In the genomic region with DNA sequence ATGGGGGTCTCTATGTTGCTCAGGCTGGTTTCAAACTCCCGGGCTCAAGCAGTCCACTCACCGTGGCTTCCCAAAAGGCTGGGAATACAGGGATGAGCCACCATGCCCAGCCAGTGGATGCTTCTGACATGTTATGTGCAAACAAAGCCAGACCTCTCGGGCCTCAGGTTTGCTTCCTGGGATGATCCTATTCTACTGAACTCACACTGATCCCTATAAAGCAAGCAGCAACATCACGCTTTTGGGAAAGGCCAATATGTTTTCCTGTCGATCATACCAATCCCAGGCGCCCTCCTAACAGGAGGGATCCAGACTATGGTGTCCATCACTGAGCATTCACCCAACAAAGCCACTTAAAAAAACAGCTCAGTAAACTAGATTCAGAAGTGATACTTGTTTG, we compare ENCODE assay signal across 26 cellular contexts.
"Had no signal": no experiment of that assay in that cellular context is flagged by ENCODE, and none has a peak within 500 bp of the region (broad histone marks: within the 10 kb centered on the region; RNA-seq: fewer than 3 reads in every experiment).

No MANE protein-coding gene starts in this region.

- H3K27ac Mint-ChIP-seq: activated B cell treated with CpG ODN at 0.5 μM for 24 hours; activated T-helper 1 cell treated with anti-CD3 and anti-CD28 coated beads, Interleukin-12 subunit alpha, Interleukin-12 subunit beta, Interleukin-2, Interleukin-4 antibody, amounts not matched to agents 30 ng/mL and 10 ng/mL and 1 ng/mL, durations not matched to agents 14 hours and 24 hours and 36 hours; natural killer cell treated with Interleukin-12 subunit alpha and Interleukin-12 subunit beta and Interleukin-15 and Interleukin-18, amount 100 ng/mL, for 72 hours; stimulated activated effector memory CD8-positive, alpha-beta T cell treated with anti-CD3 and anti-CD28 coated beads, Interleukin-12 subunit alpha, Interleukin-12 subunit beta, amount 100 ng/mL, for 72 hours had no signal

- H3K4me1 ChIP-seq: parathyroid adenoma, suprapubic skin, tibial nerve had no signal

- H2AFZ ChIP-seq: parathyroid adenoma had no signal

- ATAC-seq: activated CD4-positive, alpha-beta T cell treated with anti-CD3 and anti-CD28 coated beads for 36 hours; heart left ventricle; left cardiac atrium; natural killer cell treated with Interleukin-12 subunit alpha and Interleukin-12 subunit beta and Interleukin-15 and Interleukin-18, amount 100 ng/mL, for 72 hours; sciatic nerve; stimulated activated effector memory CD8-positive, alpha-beta T cell treated with anti-CD3 and anti-CD28 coated beads, Interleukin-12 subunit alpha, Interleukin-12 subunit beta, amount 100 ng/mL, for 72 hours; stimulated activated naive CD8-positive, alpha-beta T cell treated with anti-CD3 and anti-CD28 coated beads, Interleukin-15, amount 100 ng/mL, for 72 hours had no signal

- H3K27ac ChIP-seq: epithelial cell of prostate, heart left ventricle, parathyroid adenoma, suprapubic skin, tibial nerve had no signal

- H3K4me3 Mint-ChIP-seq: activated B cell treated with CpG ODN at 0.5 μM for 24 hours; activated CD4-positive, alpha-beta T cell treated with anti-CD3 and anti-CD28 coated beads for 36 hours; activated naive CD4-positive, alpha-beta T cell treated with anti-CD3 and anti-CD28 coated beads, Interleukin-2, amount 50 U/mL, for 24 hours; activated T-helper 1 cell treated with anti-CD3 and anti-CD28 coated beads, Interleukin-12 subunit alpha, Interleukin-12 subunit beta, Interleukin-2, Interleukin-4 antibody, amounts not matched to agents 30 ng/mL and 10 ng/mL and 1 ng/mL, durations not matched to agents 14 hours and 24 hours and 36 hours; brain; natural killer cell treated with Interleukin-12 subunit alpha and Interleukin-12 subunit beta and Interleukin-15 and Interleukin-18, amount 100 ng/mL, for 72 hours; stimulated activated effector memory CD8-positive, alpha-beta T cell treated with anti-CD3 and anti-CD28 coated beads, Interleukin-12 subunit alpha, Interleukin-12 subunit beta, amount 100 ng/mL, for 72 hours; stimulated activated naive CD8-positive, alpha-beta T cell treated with anti-CD3 and anti-CD28 coated beads, Interleukin-15, amount 100 ng/mL, for 72 hours had no signal

- H3K27me3 ChIP-seq: dorsolateral prefrontal cortex, heart left ventricle, suprapubic skin, tibial nerve had no signal

- H3K9me3 ChIP-seq: heart left ventricle, suprapubic skin, tibial nerve had no signal

- H3K4me3 ChIP-seq: dorsolateral prefrontal cortex, heart left ventricle, suprapubic skin, tibial nerve had no signal

- H3K79me2 ChIP-seq: parathyroid adenoma had no signal

- H3K9me3 Mint-ChIP-seq: activated naive CD4-positive, alpha-beta T cell treated with anti-CD3 and anti-CD28 coated beads, Interleukin-2, amount 50 U/mL, for 24 hours; activated T-helper 1 cell treated with anti-CD3 and anti-CD28 coated beads, Interleukin-12 subunit alpha, Interleukin-12 subunit beta, Interleukin-2, Interleukin-4 antibody, amounts not matched to agents 30 ng/mL and 10 ng/mL and 1 ng/mL, durations not matched to agents 14 hours and 24 hours and 36 hours; brain; natural killer cell treated with Interleukin-12 subunit alpha and Interleukin-12 subunit beta and Interleukin-15 and Interleukin-18, amount 100 ng/mL, for 72 hours; stimulated activated effector memory CD8-positive, alpha-beta T cell treated with anti-CD3 and anti-CD28 coated beads, Interleukin-12 subunit alpha, Interleukin-12 subunit beta, amount 100 ng/mL, for 72 hours; stimulated activated naive CD8-positive, alpha-beta T cell treated with anti-CD3 and anti-CD28 coated beads, Interleukin-15, amount 100 ng/mL, for 72 hours had no signal

- DNase-seq: activated B cell treated with CpG ODN at 0.5 μM for 24 hours; activated CD4-positive, alpha-beta T cell treated with anti-CD3 and anti-CD28 coated beads for 36 hours; activated CD4-positive, alpha-beta T cell treated with anti-CD3 and anti-CD28 coated beads, Interleukin-2, amount 50 U/mL, for 4 hours; activated CD8-positive, alpha-beta memory T cell treated with anti-CD3 and anti-CD28 coated beads for 24 hours; activated CD8-positive, alpha-beta memory T cell treated with anti-CD3 and anti-CD28 coated beads, Interleukin-2, amount 50 U/mL, for 48 hours; activated gamma-delta T cell; aorta; caudate nucleus; dorsolateral prefrontal cortex; heart left ventricle; islet precursor cell; left cardiac atrium; small intestine; stimulated activated CD4-positive, alpha-beta T cell treated with anti-CD3 and anti-CD28 coated beads, Interleukin-2, amount 100 ng/mL, for 24 hours; stimulated activated naive CD8-positive, alpha-beta T cell treated with anti-CD3 and anti-CD28 coated beads, Interleukin-15, amount 100 ng/mL, for 72 hours; T1000 had no signal

- H3K27me3 Mint-ChIP-seq: activated B cell treated with CpG ODN at 0.5 μM for 24 hours; activated CD4-positive, alpha-beta T cell treated with anti-CD3 and anti-CD28 coated beads for 36 hours; activated naive CD4-positive, alpha-beta T cell treated with anti-CD3 and anti-CD28 coated beads, Interleukin-2, amount 50 U/mL, for 24 hours; natural killer cell treated with Interleukin-12 subunit alpha and Interleukin-12 subunit beta and Interleukin-15 and Interleukin-18, amount 100 ng/mL, for 72 hours; stimulated activated naive CD8-positive, alpha-beta T cell treated with anti-CD3 and anti-CD28 coated beads, Interleukin-15, amount 100 ng/mL, for 72 hours had no signal
